ENCODE assay signal across 22 cellular contexts in genomic region chr1:46019348-46019747, GRCh38.
"Had no signal": no experiment of that assay in that cellular context is flagged by ENCODE, and none has a peak within 500 bp of the region (broad histone marks: within the 10 kb centered on the region; RNA-seq: fewer than 3 reads in every experiment).

No MANE protein-coding gene starts in this region.

- H3K27me3 Mint-ChIP-seq: activated naive CD8-positive, alpha-beta T cell; effector memory CD8-positive, alpha-beta T cell; naive thymus-derived CD4-positive, alpha-beta T cell had no signal

- H3K4me1 ChIP-seq: body of pancreas, pancreas, prostate gland had no signal

- H3K27me3 ChIP-seq: body of pancreas, pancreas, tibial nerve had no signal

- ATAC-seq: activated CD4-positive, CD25-positive, alpha-beta regulatory T cell treated with anti-CD3 and anti-CD28 coated beads, Interleukin-2, amount 50 U/mL, for 24 hours; body of pancreas; effector memory CD8-positive, alpha-beta T cell; naive thymus-derived CD4-positive, alpha-beta T cell; pancreas had no signal

- H3K27ac ChIP-seq: body of pancreas, pancreas, prostate gland, tibial nerve, VCaP had no signal

- H3K27ac Mint-ChIP-seq: activated naive CD8-positive, alpha-beta T cell; effector memory CD8-positive, alpha-beta T cell; naive thymus-derived CD4-positive, alpha-beta T cell had no signal

- DNase-seq: activated CD4-positive, alpha-beta T cell treated with anti-CD3 and anti-CD28 coated beads for 48 hours; activated CD4-positive, alpha-beta T cell treated with anti-CD3 and anti-CD28 coated beads, Interleukin-2, amount 50 U/mL, for 48 hours; activated effector memory CD4-positive, alpha-beta T cell treated with Interleukin-2 at 50 U/mL for 16 hours; activated naive CD4-positive, alpha-beta T cell treated with Interleukin-2 at 50 U/mL for 16 hours; anterior cingulate cortex; body of pancreas; caudate nucleus; cortex of kidney; effector memory CD8-positive, alpha-beta T cell; erythroblast; head of caudate nucleus; midbrain; naive thymus-derived CD4-positive, alpha-beta T cell; nucleus accumbens; pancreas; stimulated activated naive CD4-positive, alpha-beta T cell treated with Interleukin-2 at 50 U/mL for 16 hours; T-helper 9 cell had no signal

- H3K4me1 Mint-ChIP-seq: naive thymus-derived CD4-positive, alpha-beta T cell had no signal

- H3K4me3 ChIP-seq: body of pancreas, pancreas, prostate gland, tibial nerve had no signal

- H3K9me3 ChIP-seq: body of pancreas, pancreas, prostate gland, tibial nerve had no signal

- H3K4me3 Mint-ChIP-seq: activated naive CD8-positive, alpha-beta T cell; effector memory CD8-positive, alpha-beta T cell; naive thymus-derived CD4-positive, alpha-beta T cell had no signal

- H3K36me3 ChIP-seq: prostate gland had no signal

- H3K9me3 Mint-ChIP-seq: effector memory CD8-positive, alpha-beta T cell had no signal
